ENCODE assay signal across 6 cellular contexts in genomic region chr9:136726631-136727191, GRCh38. TPM values are rescaled to one million over a fixed set of nuclear protein-coding genes. Genes with fewer than 3 reads are reported as not detected.
DNase-seq lines count a peak whose midpoint lies in the region; ATAC-seq, FAIRE-seq and TF ChIP-seq lines count a peak whose summit lies in the region.

No MANE protein-coding gene starts in this region.

- no peaks in the 10 kb centered on the region for H3K27me3 ChIP-seq in esophagus squamous epithelium

- peak; percentile 8 to 60 (median 35) for TF ChIP-seq CTCF in esophagus squamous epithelium (IDR thresholded peaks at IDR 0.05)

- WGBS in esophagus squamous epithelium, 2 donors = 5 to 7% methylated on average over 8 to 18 of the region's 18 CpGs

- H3K27ac ChIP-seq in esophagus squamous epithelium = peak overlapping the region; percentile 73 to 91 (median 84)

- no peaks in the 10 kb centered on the region for H3K9me3 Mint-ChIP-seq in stimulated activated memory B cell treated with anti-CD40 and anti-IgM and Interleukin-4, amounts not matched to agents 10 μg/mL and 1 μg/mL and 100 μg/mL, for 72 hours

- intact Hi-C loops in esophagus squamous epithelium (cut with DNase I) = no loop called here

- H3K4me3 ChIP-seq in esophagus squamous epithelium = peak overlapping the region; percentile 58 to 95 (median 74)

- H3K4me1 ChIP-seq in esophagus squamous epithelium = peaks cover 46 to 74% (median 60%) of the 10 kb centered on the region in 3 donors

- H3K36me3 ChIP-seq in esophagus squamous epithelium = peaks cover 23 to 51% (median 41%) of the 10 kb centered on the region in 3 donors

- H3K9me3 ChIP-seq in esophagus squamous epithelium = no peaks in the 10 kb centered on the region

- peaks cover 61% of the 10 kb centered on the region for H3K4me1 Mint-ChIP-seq in stimulated activated memory B cell treated with anti-CD40 and anti-IgM and Interleukin-4, amounts not matched to agents 10 μg/mL and 1 μg/mL and 100 μg/mL, for 72 hours

- peaks cover 38% of the 10 kb centered on the region for H3K36me3 Mint-ChIP-seq in stimulated activated memory B cell treated with anti-CD40 and anti-IgM and Interleukin-4, amounts not matched to agents 10 μg/mL and 1 μg/mL and 100 μg/mL, for 72 hours

- TF ChIP-seq POLR2A in GM12892 (IDR thresholded peaks at IDR 0.05; ENCODE audit: low read depth, low read length) (0 out of 2 replicates have a peak, but pooled peaks have one; percentile 39), esophagus squamous epithelium (IDR thresholded peaks at IDR 0.05) (no peak)

- H3K27me3 Mint-ChIP-seq in stimulated activated memory B cell treated with anti-CD40 and anti-IgM and Interleukin-4, amounts not matched to agents 10 μg/mL and 1 μg/mL and 100 μg/mL, for 72 hours = no peaks in the 10 kb centered on the region

- H3K27ac Mint-ChIP-seq in stimulated activated memory B cell treated with anti-CD40 and anti-IgM and Interleukin-4, amounts not matched to agents 10 μg/mL and 1 μg/mL and 100 μg/mL, for 72 hours = peak overlapping the region; percentile 83

- FAIRE-seq in GM12892 (lab: Jason Lieb, UNC) = peak; percentile 84

- peak; percentile 40 for ATAC-seq in stimulated activated memory B cell treated with anti-CD40 and anti-IgM and Interleukin-4, amounts not matched to agents 10 μg/mL and 1 μg/mL and 100 μg/mL, for 72 hours
- ATAC-seq in HG03520 (IDR thresholded peaks at IDR 0.05; ENCODE audit: unreplicated experiment) = no peak

- DNase-seq in GM12892 (ENCODE audit: insufficient read length) = no peak
- DNase-seq in T follicular helper cell (ENCODE audit: low read depth) = peak; percentile 35
- no peak for DNase-seq in esophagus squamous epithelium (lab: John Stamatoyannopoulos, UW)
- no peak for DNase-seq in NCI-H187 treated with DMSO at 0.1 percent for 48 hours (lab: John Stamatoyannopoulos, UW)

- H3K4me3 Mint-ChIP-seq in stimulated activated memory B cell treated with anti-CD40 and anti-IgM and Interleukin-4, amounts not matched to agents 10 μg/mL and 1 μg/mL and 100 μg/mL, for 72 hours = peak overlapping the region; percentile 86

RNA-seq across cellular contexts. Expression of gene DIPK1B, which starts 14.3 kb away (rescaled TPM):
- 0.36 TPM for polyA plus RNA-seq in GM12892 (2012; ENCODE audit: missing spikeins)
- total RNA-seq in esophagus squamous epithelium = 1 to 10 TPM in 3 of 4 donors, under 1 TPM in 1; 0.48 to 6.3 (median 1.1) TPM

RNA-seq across cellular contexts. Expression of gene LCN10, which starts 16.0 kb away (rescaled TPM):
- polyA plus RNA-seq in GM12892 (2012; ENCODE audit: missing spikeins) = 2.4 TPM
- 1 to 10 TPM in 3 of 4 donors, under 1 TPM in 1; 0.64 to 3.8 (median 2.2) TPM for total RNA-seq in esophagus squamous epithelium

RNA-seq across cellular contexts. Expression of gene LCN6, which starts 21.6 kb away (rescaled TPM):
- not detected for polyA plus RNA-seq in GM12892 (2012; ENCODE audit: missing spikeins)
- 1 to 10 TPM in 2 of 4 donors, under 1 TPM in 1, not detected in 1; 0.82 to 6.7 (median 2.5) TPM for total RNA-seq in esophagus squamous epithelium

RNA-seq across cellular contexts. Expression of gene LCN8, which starts 31.3 kb away (rescaled TPM):
- polyA plus RNA-seq in GM12892 (2012; ENCODE audit: missing spikeins) = not detected
- not detected for total RNA-seq in esophagus squamous epithelium

RNA-seq across cellular contexts. Expression of gene LCN15, which starts 37.6 kb away (rescaled TPM):
- polyA plus RNA-seq in GM12892 (2012; ENCODE audit: missing spikeins) = not detected
- not detected for total RNA-seq in esophagus squamous epithelium
